ENCODE assay signal across 15 cellular contexts in genomic region chr6:155329460-155330132, GRCh38. TPM values are rescaled to one million over a fixed set of nuclear protein-coding genes. Genes with fewer than 3 reads are reported as not detected.
DNase-seq lines count a peak whose midpoint lies in the region; ATAC-seq and TF ChIP-seq lines count a peak whose summit lies in the region.
"Had no signal": no experiment of that assay in that cellular context is flagged by ENCODE, and none has a peak within 500 bp of the region (broad histone marks: within the 10 kb centered on the region; RNA-seq: fewer than 3 reads in every experiment).

No MANE protein-coding gene starts in this region.

- peak overlapping the region; percentile 44 for H3K4me2 ChIP-seq in hepatocyte
- H3K4me2 ChIP-seq: A549 had no signal

- no peak overlapping the region for H3K9ac ChIP-seq in HUES48 (ENCODE audit: low read depth, low read length)

- TF ChIP-seq EP300 in stomach (IDR thresholded peaks at IDR 0.05), result no peak

- H3K4me1 Mint-ChIP-seq in activated CD8-positive, alpha-beta T cell treated with anti-CD3 and anti-CD28 coated beads for 36 hours (ENCODE audit: low read depth), result peaks cover 43% of the 10 kb centered on the region
- H3K4me1 Mint-ChIP-seq in activated CD8-positive, alpha-beta T cell treated with anti-CD3 and anti-CD28 coated beads, Interleukin-2, amount 10 ng/mL, durations not matched to agents 7 days and 5 days (ENCODE audit: low read depth), result peaks cover 25% of the 10 kb centered on the region

- H3K4me3 Mint-ChIP-seq in activated CD8-positive, alpha-beta T cell treated with anti-CD3 and anti-CD28 coated beads for 36 hours, result no peak overlapping the region
- H3K4me3 Mint-ChIP-seq in activated CD8-positive, alpha-beta T cell treated with anti-CD3 and anti-CD28 coated beads, Interleukin-2, amount 10 ng/mL, durations not matched to agents 7 days and 5 days, result no peak overlapping the region
- H3K4me3 Mint-ChIP-seq: B cell, CD14-positive monocyte had no signal

- H3K27ac ChIP-seq in HUES48 (ENCODE audit: low read depth, low read length), result peak overlapping the region; percentile 79
- H3K27ac ChIP-seq in hepatocyte, result peak overlapping the region; percentile 65
- H3K27ac ChIP-seq in stomach, result peak overlapping the region in 4 of 5 donors; percentile 36 to 58 (median 50)
- H3K27ac ChIP-seq: SJCRH30 had no signal

- H3K27me3 Mint-ChIP-seq in activated CD8-positive, alpha-beta T cell treated with anti-CD3 and anti-CD28 coated beads for 36 hours, result no peaks in the 10 kb centered on the region
- no peaks in the 10 kb centered on the region for H3K27me3 Mint-ChIP-seq in activated CD8-positive, alpha-beta T cell treated with anti-CD3 and anti-CD28 coated beads, Interleukin-2, amount 10 ng/mL, durations not matched to agents 7 days and 5 days (ENCODE audit: low read depth)
- H3K27me3 Mint-ChIP-seq: B cell had no signal

- DNase-seq in activated CD8-positive, alpha-beta T cell treated with anti-CD3 and anti-CD28 coated beads for 36 hours, result no peak
- DNase-seq in activated CD8-positive, alpha-beta T cell treated with anti-CD3 and anti-CD28 coated beads, Interleukin-2, amount 10 ng/mL, durations not matched to agents 7 days and 5 days, result no peak
- no peak for DNase-seq in hepatocyte (ENCODE audit: low spot score)
- no peak for DNase-seq in stomach
- DNase-seq in stimulated activated CD4-positive, alpha-beta T cell treated with anti-CD3 and anti-CD28 coated beads, Interleukin-1b, Interleukin-23, amount 100 ng/mL, for 48 hours, result no peak
- DNase-seq: Karpas-422, NCI-H1930, OCI-M1, SJCRH30, T-helper 1 cell had no signal

- peak overlapping the region; percentile 12 for H3K27ac Mint-ChIP-seq in activated CD8-positive, alpha-beta T cell treated with anti-CD3 and anti-CD28 coated beads for 36 hours
- H3K27ac Mint-ChIP-seq in activated CD8-positive, alpha-beta T cell treated with anti-CD3 and anti-CD28 coated beads, Interleukin-2, amount 10 ng/mL, durations not matched to agents 7 days and 5 days, result no peak overlapping the region
- H3K27ac Mint-ChIP-seq: B cell had no signal

- no peaks in the 10 kb centered on the region for H3K36me3 Mint-ChIP-seq in activated CD8-positive, alpha-beta T cell treated with anti-CD3 and anti-CD28 coated beads for 36 hours (ENCODE audit: low read depth)
- no peaks in the 10 kb centered on the region for H3K36me3 Mint-ChIP-seq in activated CD8-positive, alpha-beta T cell treated with anti-CD3 and anti-CD28 coated beads, Interleukin-2, amount 10 ng/mL, durations not matched to agents 7 days and 5 days (ENCODE audit: low read depth)
- H3K36me3 Mint-ChIP-seq: CD14-positive monocyte had no signal

- peaks cover 13% of the 10 kb centered on the region for H3K4me1 ChIP-seq in HUES48 (ENCODE audit: control insufficient read depth, insufficient read depth, low read length)
- H3K4me1 ChIP-seq in hepatocyte (ENCODE audit: insufficient read depth), result peaks cover 7% of the 10 kb centered on the region
- peaks cover 0 to 14% (median 11%) of the 10 kb centered on the region in 4 donors for H3K4me1 ChIP-seq in stomach
- H3K4me1 ChIP-seq: SJCRH30 had no signal

- H2AFZ ChIP-seq in hepatocyte, result no peak overlapping the region

- CTCF ChIA-PET in activated CD8-positive, alpha-beta T cell treated with anti-CD3 and anti-CD28 coated beads for 36 hours (lab: Charles Lee), result interaction anchor here (0.9 to 4.1 kb wide), 9 partner anchors 9 to 213 kb away, joined by 3 to 38 read pairs (median 4); no protein-coding TSS in a partner anchor
- CTCF ChIA-PET in activated CD8-positive, alpha-beta T cell treated with anti-CD3 and anti-CD28 coated beads, Interleukin-2, amount 10 ng/mL, durations not matched to agents 7 days and 5 days (lab: Charles Lee), result interaction anchor here (0.7 to 5.4 kb wide), 8 partner anchors 9 to 203 kb away, joined by 3 to 40 read pairs (median 4); partner anchors contain the start of gene TFB1M

- H3K9me2 ChIP-seq in hepatocyte (replicated peaks; ENCODE audit: insufficient read depth), result no peaks in the 10 kb centered on the region

- TF ChIP-seq CTCF in activated CD8-positive, alpha-beta T cell treated with anti-CD3 and anti-CD28 coated beads for 36 hours (IDR thresholded peaks at IDR 0.05), result no peak
- no peak for TF ChIP-seq CTCF in hepatocyte (IDR thresholded peaks at IDR 0.05; ENCODE audit: poor library complexity)
- no peak for TF ChIP-seq CTCF in stomach (IDR thresholded peaks at IDR 0.05)

- H3K79me2 ChIP-seq in hepatocyte, result peaks cover 4% of the 10 kb centered on the region

- ATAC-seq in activated CD8-positive, alpha-beta T cell treated with anti-CD3 and anti-CD28 coated beads for 36 hours, result no peak
- ATAC-seq in activated CD8-positive, alpha-beta T cell treated with anti-CD3 and anti-CD28 coated beads, Interleukin-2, amount 10 ng/mL, durations not matched to agents 7 days and 5 days, result no peak
- no peak for ATAC-seq in GM21576 (IDR thresholded peaks at IDR 0.05; ENCODE audit: unreplicated experiment)
- ATAC-seq: A549 had no signal

- H3K9me3 Mint-ChIP-seq in activated CD8-positive, alpha-beta T cell treated with anti-CD3 and anti-CD28 coated beads for 36 hours, result no peaks in the 10 kb centered on the region
- H3K9me3 Mint-ChIP-seq in activated CD8-positive, alpha-beta T cell treated with anti-CD3 and anti-CD28 coated beads, Interleukin-2, amount 10 ng/mL, durations not matched to agents 7 days and 5 days (ENCODE audit: insufficient read depth), result no peaks in the 10 kb centered on the region
- H3K9me3 Mint-ChIP-seq: CD14-positive monocyte had no signal

- 83% methylated on average over 8 of the region's 8 CpGs for WGBS in hepatocyte (ENCODE audit: low lambda C conversion rate, missing lambda C conversion rate)
- WGBS in stomach, 5 donors, result 81 to 88% (median 84%) methylated on average over 8 of the region's 8 CpGs

- intact Hi-C loops in activated CD8-positive, alpha-beta T cell treated with anti-CD3 and anti-CD28 coated beads for 36 hours (cut with micrococcal nuclease), result loop anchor here (5.0 kb wide), 1 partner anchor 93 kb away; no protein-coding TSS in a partner anchor
- intact Hi-C loops in stomach (cut with DNase I; ENCODE audit: low total_unique reads), result no loop called here

- TF ChIP-seq POLR2A in stomach (IDR thresholded peaks at IDR 0.05), result no peak

- H3K9me3 ChIP-seq in HUES48 (ENCODE audit: control insufficient read depth, insufficient read depth, low read length) (no peaks in the 10 kb centered on the region), hepatocyte (ENCODE audit: low read depth) (no peaks in the 10 kb centered on the region), stomach (no peaks in the 10 kb centered on the region)
- H3K9me3 ChIP-seq: A549 had no signal

- POLR2A ChIA-PET in activated CD8-positive, alpha-beta T cell treated with anti-CD3 and anti-CD28 coated beads for 36 hours (lab: Charles Lee), result interaction anchor here (1.0 to 1.2 kb wide), 2 partner anchors 13 to 188 kb away, joined by 4 read pairs; no protein-coding TSS in a partner anchor
- POLR2A ChIA-PET in activated CD8-positive, alpha-beta T cell treated with anti-CD3 and anti-CD28 coated beads, Interleukin-2, amount 10 ng/mL, durations not matched to agents 7 days and 5 days (lab: Charles Lee), result interaction anchor here (0.5 kb wide), 1 partner anchor 79 kb away, joined by 3 read pairs; no protein-coding TSS in a partner anchor

- H3K27me3 ChIP-seq in HUES48 (ENCODE audit: control insufficient read depth, insufficient read depth, low read length) (no peaks in the 10 kb centered on the region), hepatocyte (no peaks in the 10 kb centered on the region), stomach (no peaks in the 10 kb centered on the region)
- H3K27me3 ChIP-seq: SJCRH30 had no signal

- H3K36me3 ChIP-seq in HUES48 (ENCODE audit: control insufficient read depth, insufficient read depth, low read length) (no peaks in the 10 kb centered on the region), hepatocyte (replicated peaks; ENCODE audit: insufficient read depth, low read depth) (no peaks in the 10 kb centered on the region), stomach (no peaks in the 10 kb centered on the region)
- H3K36me3 ChIP-seq: SJCRH30 had no signal

- H3K4me3 ChIP-seq in HUES48 (ENCODE audit: low read depth, low read length) (no peak overlapping the region), hepatocyte (no peak overlapping the region), stomach (no peak overlapping the region)
- H3K4me3 ChIP-seq: A549, SJCRH30 had no signal

- H4K20me1 ChIP-seq in hepatocyte (ENCODE audit: insufficient read depth, poor library complexity, severe bottlenecking), result no peaks in the 10 kb centered on the region

RNA-seq across cellular contexts. Expression of gene TFB1M, which starts 15.3 kb away (rescaled TPM):
- 10 to 100 TPM; 70.9 to 76.6 TPM for total RNA-seq in activated CD8-positive, alpha-beta T cell treated with anti-CD3 and anti-CD28 coated beads for 36 hours
- total RNA-seq in activated CD8-positive, alpha-beta T cell treated with anti-CD3 and anti-CD28 coated beads, Interleukin-2, amount 10 ng/mL, durations not matched to agents 7 days and 5 days, result 10 to 100 TPM; 34.9 to 35.1 TPM
- total RNA-seq in hepatocyte, result 11.2 and 16.4 TPM in 2 replicates
- 10.3 and 14.9 TPM in 2 replicates for polyA plus RNA-seq in hepatocyte
- total RNA-seq in stomach, result 10 to 100 TPM in 3 of 5 donors, 1 to 10 TPM in 2; 5.4 to 37.9 (median 13.4) TPM
- 10 to 100 TPM; 13.1 to 24.1 (median 14.1) TPM for polyA plus RNA-seq in stomach
